ENCODE assay signal across 10 cellular contexts in the genomic region with DNA sequence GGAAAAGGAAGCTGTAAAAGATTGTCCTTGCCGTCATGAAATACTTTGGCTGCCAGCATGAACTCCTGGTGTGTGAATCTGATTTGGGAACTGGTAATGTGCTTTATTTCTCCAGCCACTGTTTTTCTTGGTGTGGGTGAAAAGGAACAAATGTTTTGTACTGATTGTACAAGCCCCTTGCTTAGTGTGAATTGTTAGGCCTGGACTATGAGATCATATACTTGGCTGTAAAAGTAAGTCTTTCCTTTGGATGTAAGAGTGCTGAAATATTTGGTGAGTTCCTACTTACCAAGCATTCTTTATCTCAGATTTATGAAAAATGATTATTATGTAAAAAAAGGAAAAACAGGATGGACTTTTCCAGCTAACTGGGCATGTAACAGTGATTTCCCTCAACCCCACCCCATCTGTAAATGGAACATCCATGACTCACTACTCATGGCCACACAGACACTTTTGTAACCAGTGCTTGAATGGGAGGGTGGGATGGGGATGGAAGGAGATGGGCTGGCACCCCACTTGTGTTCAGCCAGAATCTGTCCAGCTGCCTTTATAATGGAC. TPM values are rescaled to one million over a fixed set of nuclear protein-coding genes. Genes with fewer than 3 reads are reported as not detected.
DNase-seq lines count a peak whose midpoint lies in the region; TF ChIP-seq lines count a peak whose summit lies in the region.
"Had no signal": no experiment of that assay in that cellular context is flagged by ENCODE, and none has a peak within 500 bp of the region (broad histone marks: within the 10 kb centered on the region; RNA-seq: fewer than 3 reads in every experiment).

No MANE protein-coding gene starts in this region.

- no peak for TF ChIP-seq CTCF in choroid plexus epithelial cell (conservative IDR thresholded peaks at IDR 0.05; ENCODE audit: low read depth, low read length)
- no peak for TF ChIP-seq CTCF in GM20000 (IDR thresholded peaks at IDR 0.05; ENCODE audit: extremely low read depth, missing control alignments)

- no peak overlapping the region for H3K4me3 ChIP-seq in choroid plexus epithelial cell (ENCODE audit: low read depth, low read length)

- DNase-seq in HT-29 (ENCODE audit: low spot score), result peak; percentile 28
- DNase-seq in choroid plexus epithelial cell (ENCODE audit: low read depth), result peak; percentile 76
- peak; percentile 55 for DNase-seq in kidney tubule cell (ENCODE audit: low spot score)
- peak; percentile 65 for DNase-seq in stromal cell of bone marrow (ENCODE audit: low read depth)
- no peak for DNase-seq in activated CD4-positive, alpha-beta T cell treated with anti-CD3 and anti-CD28 coated beads for 48 hours
- DNase-seq in GM20000 (ENCODE audit: low spot score), result no peak
- DNase-seq in LoVo (ENCODE audit: low spot score), result no peak
- DNase-seq in OCI-M2 (lab: John Stamatoyannopoulos, UW; ENCODE audit: unreplicated experiment), result no peak
- DNase-seq: amniotic stem cell, H9 had no signal

RNA-seq across cellular contexts. Expression of a gene that starts 6.3 kb away (rescaled TPM):
- 13.4 and 15.1 TPM in 2 replicates for total RNA-seq in HT-29 (2014; rRNA removed; shearing (Covaris generic))

RNA-seq across cellular contexts. Expression of a gene that starts 52.0 kb away (rescaled TPM):
- total RNA-seq in HT-29 (2014; rRNA removed; shearing (Covaris generic)), result 10.5 and 10.6 TPM in 2 replicates

Comparison
In these comparisons a context has a peak if more than half of its experiments do, and no peak if none do; other contexts are left out.
1. DNase-seq: peak in HT-29 (single experiment), choroid plexus epithelial cell (single experiment), kidney tubule cell (single experiment) and stromal cell of bone marrow (single experiment); none in activated CD4-positive, alpha-beta T cell treated with anti-CD3 and anti-CD28 coated beads for 48 hours (single experiment), GM20000 (single experiment), LoVo (single experiment) and OCI-M2 (single experiment).